ENCODE assay signal across 1 cellular context in genomic region chr2:215320679-215321078, GRCh38.
TF ChIP-seq lines count a peak whose summit lies in the region.

No MANE protein-coding gene starts in this region.

TF ChIP-seq in HepG2, 621 proteins besides CTCF, POLR2A, EP300 and RAD21:
- no peak for TF ChIP-seq MBNL3 (CRISPR knock-in tag; conservative IDR thresholded peaks at IDR 0.05)
- no peak for TF ChIP-seq ZBTB2 (CRISPR knock-in tag; IDR thresholded peaks at IDR 0.05; ENCODE audit: low read depth)
- TF ChIP-seq RBFOX2 (IDR thresholded peaks at IDR 0.05; ENCODE audit: low read depth, low read length) = 0 out of 2 replicates have a peak, but pooled peaks have one; percentile 24
- TF ChIP-seq HDAC1 (CRISPR knock-in tag; IDR thresholded peaks at IDR 0.05) = no peak
- TF ChIP-seq CBFB (CRISPR knock-in tag; IDR thresholded peaks at IDR 0.05) = no peak
